In the genomic region with DNA sequence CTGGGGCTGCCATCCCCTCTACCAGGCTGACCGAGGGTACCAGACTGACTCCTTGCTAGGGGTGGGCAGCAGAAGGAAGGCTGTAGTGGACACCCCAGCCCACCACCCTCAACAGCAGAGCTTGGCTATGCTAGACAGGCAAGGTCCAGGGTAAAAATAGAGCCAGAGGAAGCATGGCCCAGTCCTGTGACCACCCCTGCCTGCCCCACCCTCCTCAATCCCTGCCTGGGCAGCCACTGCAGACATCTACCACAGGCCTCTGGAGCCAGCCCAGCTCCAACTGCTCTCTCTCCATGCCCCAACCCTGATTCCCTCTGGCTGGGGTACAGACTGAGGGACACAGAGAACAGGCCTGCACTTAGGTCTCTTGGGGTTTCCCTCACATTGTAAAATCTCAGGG, we compare ENCODE assay signal across 1 cellular context.
TF ChIP-seq lines count a peak whose summit lies in the region.

No MANE protein-coding gene starts in this region.

TF ChIP-seq in SK-N-SH, 30 proteins besides CTCF, POLR2A, EP300 and RAD21 (continued from another document):
- TF ChIP-seq, protein P1, sequence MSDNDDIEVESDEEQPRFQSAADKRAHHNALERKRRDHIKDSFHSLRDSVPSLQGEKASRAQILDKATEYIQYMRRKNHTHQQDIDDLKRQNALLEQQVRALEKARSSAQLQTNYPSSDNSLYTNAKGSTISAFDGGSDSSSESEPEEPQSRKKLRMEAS (IDR thresholded peaks at IDR 0.05; ENCODE audit: low read depth) = no peak
- TF ChIP-seq TCF12 (IDR thresholded peaks at IDR 0.05) = no peak
- TF ChIP-seq RCOR1 (IDR thresholded peaks at IDR 0.05; ENCODE audit: low read length) = no peak
- no peak for TF ChIP-seq CHD2 (IDR thresholded peaks at IDR 0.05; ENCODE audit: low read length, partially characterized antibody)
